Comparison of ENCODE assay signal across 29 cellular contexts in the genomic region with DNA sequence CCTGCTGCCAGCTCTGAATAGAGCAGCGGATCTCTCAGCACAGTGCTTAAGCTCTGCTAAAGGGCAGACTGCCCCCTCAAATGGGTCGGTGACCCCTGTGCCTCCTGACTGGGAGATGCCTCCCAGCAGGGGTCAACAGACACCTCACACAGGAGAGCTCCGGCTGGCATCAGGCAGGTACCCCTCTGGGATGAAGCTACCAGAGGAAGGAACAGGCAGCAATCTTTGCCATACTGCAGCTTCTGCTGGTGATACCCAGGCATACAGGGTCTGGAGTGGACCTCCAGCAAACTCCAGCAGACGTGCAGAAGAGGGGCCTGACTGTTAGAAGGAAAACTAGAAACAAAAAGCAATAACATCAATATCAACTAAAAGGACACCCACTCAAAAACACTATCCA.
"Had no signal": no experiment of that assay in that cellular context is flagged by ENCODE, and none has a peak within 500 bp of the region (broad histone marks: within the 10 kb centered on the region; RNA-seq: fewer than 3 reads in every experiment).

No MANE protein-coding gene starts in this region.

- H3K27me3 ChIP-seq: body of pancreas, brain microvascular endothelial cell, breast epithelium had no signal

- DNase-seq: activated B cell treated with CpG ODN at 0.5 μM for 24 hours; activated CD4-positive, alpha-beta memory T cell treated with anti-CD3 and anti-CD28 coated beads for 36 hours; activated CD4-positive, alpha-beta T cell treated with anti-CD3 and anti-CD28 coated beads for 4 hours; activated CD4-positive, alpha-beta T cell treated with anti-CD3 and anti-CD28 coated beads, Interleukin-2, amount 10 ng/mL, durations not matched to agents 24 days and 14 days; activated CD4-positive, alpha-beta T cell treated with anti-CD3 and anti-CD28 coated beads, Interleukin-2, amount 50 U/mL, for 1 hour; activated CD4-positive, alpha-beta T cell treated with anti-CD3 and anti-CD28 coated beads, Interleukin-2, amount 50 U/mL, for 4 hours; activated CD4-positive, CD25-positive, alpha-beta regulatory T cell treated with anti-CD3 and anti-CD28 coated beads, Interleukin-2, amount 50 U/mL, for 72 hours; activated CD8-positive, alpha-beta memory T cell treated with anti-CD3 and anti-CD28 coated beads, Interleukin-2, amount 10 ng/mL, durations not matched to agents 7 days and 5 days; activated CD8-positive, alpha-beta memory T cell treated with anti-CD3 and anti-CD28 coated beads, Interleukin-2, amount 50 U/mL, for 48 hours; activated CD8-positive, alpha-beta T cell treated with anti-CD3 and anti-CD28 coated beads for 36 hours; activated gamma-delta T cell; activated naive CD4-positive, alpha-beta T cell treated with anti-CD3 and anti-CD28 coated beads, Interleukin-2, amount 10 ng/mL, durations not matched to agents 7 days and 5 days; activated naive CD4-positive, alpha-beta T cell treated with Interleukin-2 at 50 U/mL for 16 hours; activated naive CD8-positive, alpha-beta T cell treated with anti-CD3 and anti-CD28 coated beads, Interleukin-2, amount 10 ng/mL, durations not matched to agents 7 days and 5 days; activated naive CD8-positive, alpha-beta T cell treated with anti-CD3 and anti-CD28 coated beads, Interleukin-2, amount 50 U/mL, for 24 hours; activated T-cell treated with anti-CD3 and anti-CD28 coated beads, Interleukin-2, amount 50 U/mL, for 24 hours; activated T-cell treated with anti-CD3 and anti-CD28 coated beads, Interleukin-2, amount 50 U/mL, for 48 hours; amygdala; anterior cingulate cortex; body of pancreas; brain microvascular endothelial cell; caudate nucleus; cerebellar nuclear complex; SW 1271; T-helper 1 cell; T-helper 2 cell; T-helper 9 cell had no signal

- H3K36me3 ChIP-seq: brain microvascular endothelial cell, breast epithelium had no signal

- H3K4me1 ChIP-seq: body of pancreas, breast epithelium had no signal

- H3K9me3 ChIP-seq: body of pancreas, breast epithelium had no signal

- H3K4me3 ChIP-seq: body of pancreas, breast epithelium had no signal

- H3K27ac ChIP-seq: body of pancreas, brain microvascular endothelial cell, breast epithelium, VCaP had no signal
